ENCODE assay signal across 1 cellular context in the genomic region with DNA sequence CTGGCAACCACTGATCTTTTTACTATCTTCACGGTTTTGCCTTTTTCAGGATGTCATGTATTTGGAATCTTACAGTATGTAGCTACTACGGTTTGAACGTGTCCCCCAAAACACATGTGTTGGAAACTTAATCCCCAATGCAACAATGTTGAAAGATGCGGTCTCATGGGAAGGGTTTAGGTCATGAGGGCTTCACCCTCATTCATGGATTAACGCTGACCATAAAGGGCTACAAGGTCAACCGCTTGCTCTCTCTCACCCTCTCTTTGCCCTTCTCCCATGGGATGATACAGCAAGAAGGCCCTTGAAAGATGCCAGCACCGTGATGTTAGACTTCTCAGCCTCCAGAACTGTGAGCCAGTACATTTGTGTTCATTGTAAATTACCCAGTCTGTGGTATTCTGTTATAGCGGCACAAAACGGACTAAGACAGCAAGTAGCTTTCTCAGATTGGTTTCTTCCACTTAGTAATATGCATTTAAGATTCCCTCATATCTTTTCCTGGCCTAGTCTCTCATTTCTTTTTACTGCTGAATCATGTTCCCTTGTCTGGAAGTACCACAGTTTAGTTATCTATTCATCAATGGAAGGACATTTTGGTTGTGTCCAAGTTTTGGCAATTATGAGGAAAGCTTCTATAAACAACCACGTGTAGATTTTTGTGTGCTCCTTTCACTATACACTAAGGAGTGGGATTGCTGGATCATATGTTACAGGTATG.
A peak's percentile ranks its signal among the peaks of the same experiment; 100 is the strongest.
TF ChIP-seq lines count a peak whose summit lies in the region.

No MANE protein-coding gene starts in this region.

TF ChIP-seq in HEK293, 187 proteins besides CTCF, POLR2A, EP300 and RAD21 (continued from another document):
- TF ChIP-seq PRDM10 (tag by site-specific recombination; IDR thresholded peaks at IDR 0.05), result peak; percentile 45
- TF ChIP-seq, protein P1, sequence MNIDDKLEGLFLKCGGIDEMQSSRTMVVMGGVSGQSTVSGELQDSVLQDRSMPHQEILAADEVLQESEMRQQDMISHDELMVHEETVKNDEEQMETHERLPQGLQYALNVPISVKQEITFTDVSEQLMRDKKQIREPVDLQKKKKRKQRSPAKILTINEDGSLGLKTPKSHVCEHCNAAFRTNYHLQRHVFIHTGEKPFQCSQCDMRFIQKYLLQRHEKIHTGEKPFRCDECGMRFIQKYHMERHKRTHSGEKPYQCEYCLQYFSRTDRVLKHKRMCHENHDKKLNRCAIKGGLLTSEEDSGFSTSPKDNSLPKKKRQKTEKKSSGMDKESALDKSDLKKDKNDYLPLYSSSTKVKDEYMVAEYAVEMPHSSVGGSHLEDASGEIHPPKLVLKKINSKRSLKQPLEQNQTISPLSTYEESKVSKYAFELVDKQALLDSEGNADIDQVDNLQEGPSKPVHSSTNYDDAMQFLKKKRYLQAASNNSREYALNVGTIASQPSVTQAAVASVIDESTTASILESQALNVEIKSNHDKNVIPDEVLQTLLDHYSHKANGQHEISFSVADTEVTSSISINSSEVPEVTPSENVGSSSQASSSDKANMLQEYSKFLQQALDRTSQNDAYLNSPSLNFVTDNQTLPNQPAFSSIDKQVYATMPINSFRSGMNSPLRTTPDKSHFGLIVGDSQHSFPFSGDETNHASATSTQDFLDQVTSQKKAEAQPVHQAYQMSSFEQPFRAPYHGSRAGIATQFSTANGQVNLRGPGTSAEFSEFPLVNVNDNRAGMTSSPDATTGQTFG (tag by site-specific recombination; IDR thresholded peaks at IDR 0.05; ENCODE audit: borderline replicate concordance), result no peak
- TF ChIP-seq ZNF280C (tag by site-specific recombination; IDR thresholded peaks at IDR 0.05), result no peak
- no peak for TF ChIP-seq ZNF394 (tag by site-specific recombination; IDR thresholded peaks at IDR 0.05; ENCODE audit: borderline replicate concordance)
- TF ChIP-seq ZBTB20 (tag by site-specific recombination; IDR thresholded peaks at IDR 0.05), result no peak
- TF ChIP-seq ZNF138 (tag by site-specific recombination; IDR thresholded peaks at IDR 0.05; ENCODE audit: borderline replicate concordance), result no peak
- no peak for TF ChIP-seq MEIS1 (CRISPR knock-in tag; IDR thresholded peaks at IDR 0.05; ENCODE audit: borderline replicate concordance)
- TF ChIP-seq GLI4 (tag by site-specific recombination; IDR thresholded peaks at IDR 0.05), result no peak
- TF ChIP-seq ZNF292 (tag by site-specific recombination; IDR thresholded peaks at IDR 0.05; ENCODE audit: borderline replicate concordance, low read depth), result no peak
- no peak for TF ChIP-seq EGR2 (tag by site-specific recombination; IDR thresholded peaks at IDR 0.05; ENCODE audit: low read depth)
- TF ChIP-seq ZNF792 (tag by site-specific recombination; IDR thresholded peaks at IDR 0.05), result no peak
- TF ChIP-seq, protein P2, sequence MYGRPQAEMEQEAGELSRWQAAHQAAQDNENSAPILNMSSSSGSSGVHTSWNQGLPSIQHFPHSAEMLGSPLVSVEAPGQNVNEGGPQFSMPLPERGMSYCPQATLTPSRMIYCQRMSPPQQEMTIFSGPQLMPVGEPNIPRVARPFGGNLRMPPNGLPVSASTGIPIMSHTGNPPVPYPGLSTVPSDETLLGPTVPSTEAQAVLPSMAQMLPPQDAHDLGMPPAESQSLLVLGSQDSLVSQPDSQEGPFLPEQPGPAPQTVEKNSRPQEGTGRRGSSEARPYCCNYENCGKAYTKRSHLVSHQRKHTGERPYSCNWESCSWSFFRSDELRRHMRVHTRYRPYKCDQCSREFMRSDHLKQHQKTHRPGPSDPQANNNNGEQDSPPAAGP (tag by site-specific recombination; IDR thresholded peaks at IDR 0.05), result no peak
- TF ChIP-seq ZNF561 (tag by site-specific recombination; IDR thresholded peaks at IDR 0.05; ENCODE audit: borderline replicate concordance), result no peak
- TF ChIP-seq TRIM28 (IDR thresholded peaks at IDR 0.05; ENCODE audit: borderline replicate concordance, low read length), result peak; percentile 35; the same call in 1 of the 2 replicates
- TF ChIP-seq SP7 (tag by site-specific recombination; IDR thresholded peaks at IDR 0.05), result no peak
- TF ChIP-seq ZNF776 (tag by site-specific recombination; IDR thresholded peaks at IDR 0.05; ENCODE audit: borderline replicate concordance), result no peak
